Comparison of ENCODE assay signal across 8 cellular contexts in genomic region chr14:21454843-21455550, GRCh38. TPM values are rescaled to one million over a fixed set of nuclear protein-coding genes. Genes with fewer than 3 reads are reported as not detected.
DNase-seq lines count a peak whose midpoint lies in the region; ATAC-seq lines count a peak whose summit lies in the region.

No MANE protein-coding gene starts in this region.

- peaks cover 17% of the 10 kb centered on the region for H3K4me1 ChIP-seq in HAP-1

- ATAC-seq in activated T-helper 17 cell treated with anti-CD3 and anti-CD28 coated beads, Interleukin-2, amount 50 U/mL, for 72 hours (replicated peaks): no peak
- no peak for ATAC-seq in HG02623 (IDR thresholded peaks at IDR 0.05; ENCODE audit: unreplicated experiment)

- peak overlapping the region; percentile 99 for H3K4me3 ChIP-seq in HAP-1

- peaks cover 12% of the 10 kb centered on the region for H3K36me3 ChIP-seq in HAP-1 (replicated peaks)

- H3K27ac Mint-ChIP-seq in activated T-helper 17 cell treated with anti-CD3 and anti-CD28 coated beads, Interleukin-2, amount 50 U/mL, for 72 hours: peak overlapping the region; percentile 98

- DNase-seq in ACHN (peak; percentile 12), HAP-1 (ENCODE audit: low spot score in 2 of 2) (no peak), iPS-NIHi7 (ENCODE audit: extremely low spot score) (peak; percentile 11), NCI-H2029 (lab: John Stamatoyannopoulos, UW) (no peak), NCI-H446 treated with DMSO at 0.1 percent for 48 hours (lab: John Stamatoyannopoulos, UW) (no peak)
- peak; percentile 11 for DNase-seq in stimulated activated naive CD4-positive, alpha-beta T cell treated with Interleukin-2 at 50 U/mL for 16 hours (lab: John Stamatoyannopoulos, UW)

- H3K4me1 Mint-ChIP-seq in activated T-helper 17 cell treated with anti-CD3 and anti-CD28 coated beads, Interleukin-2, amount 50 U/mL, for 72 hours: peaks cover 25% of the 10 kb centered on the region

- H3K9me3 Mint-ChIP-seq in activated T-helper 17 cell treated with anti-CD3 and anti-CD28 coated beads, Interleukin-2, amount 50 U/mL, for 72 hours: no peaks in the 10 kb centered on the region

- H3K36me3 Mint-ChIP-seq in activated T-helper 17 cell treated with anti-CD3 and anti-CD28 coated beads, Interleukin-2, amount 50 U/mL, for 72 hours (ENCODE audit: low read depth): peaks cover 67% of the 10 kb centered on the region

- in situ Hi-C loops in ACHN (cut with HindIII; ENCODE audit: low pct_ligation_motif_present, low pct_unique_long_range_greater_than_20kb, low sequenced_read_pairs) (no loop called here), HAP-1 (cut with MboI; ENCODE audit: low sequenced_read_pairs) (no loop called here)

- no peaks in the 10 kb centered on the region for H3K27me3 ChIP-seq in HAP-1 (ENCODE audit: low read depth)

- peak overlapping the region; percentile 97 for H3K4me3 Mint-ChIP-seq in activated T-helper 17 cell treated with anti-CD3 and anti-CD28 coated beads, Interleukin-2, amount 50 U/mL, for 72 hours

- H3K9me3 ChIP-seq in HAP-1: no peaks in the 10 kb centered on the region

- H3K27me3 Mint-ChIP-seq in activated T-helper 17 cell treated with anti-CD3 and anti-CD28 coated beads, Interleukin-2, amount 50 U/mL, for 72 hours: no peaks in the 10 kb centered on the region

RNA-seq across cellular contexts. Expression of gene CHD8, which starts 0.9 kb away (rescaled TPM):
- 100 to 1,000 TPM; 105 to 124 TPM for total RNA-seq in activated T-helper 17 cell treated with anti-CD3 and anti-CD28 coated beads, Interleukin-2, amount 50 U/mL, for 72 hours

RNA-seq across cellular contexts. Expression of gene RAB2B, which starts 21.8 kb away (rescaled TPM):
- 10 to 100 TPM; 30.6 to 69.2 TPM for total RNA-seq in activated T-helper 17 cell treated with anti-CD3 and anti-CD28 coated beads, Interleukin-2, amount 50 U/mL, for 72 hours

RNA-seq across cellular contexts. Expression of gene TOX4, which starts 22.0 kb away (rescaled TPM):
- total RNA-seq in activated T-helper 17 cell treated with anti-CD3 and anti-CD28 coated beads, Interleukin-2, amount 50 U/mL, for 72 hours: 10 to 100 TPM; 78.5 to 81.7 TPM

RNA-seq across cellular contexts. Expression of gene METTL3, which starts 56.1 kb away (rescaled TPM):
- 10 to 100 TPM; 59.5 to 71.9 TPM for total RNA-seq in activated T-helper 17 cell treated with anti-CD3 and anti-CD28 coated beads, Interleukin-2, amount 50 U/mL, for 72 hours

Comparison
In these comparisons a context has a peak if more than half of its experiments do, and no peak if none do; other contexts are left out.
1. DNase-seq: peak in ACHN (single experiment), iPS-NIHi7 (single experiment) and stimulated activated naive CD4-positive, alpha-beta T cell treated with Interleukin-2 at 50 U/mL for 16 hours (single experiment); none in HAP-1 (0 of 2), NCI-H2029 (single experiment) and NCI-H446 treated with DMSO at 0.1 percent for 48 hours (single experiment).